10 cellular contexts compared by ENCODE assay signal in the genomic region with DNA sequence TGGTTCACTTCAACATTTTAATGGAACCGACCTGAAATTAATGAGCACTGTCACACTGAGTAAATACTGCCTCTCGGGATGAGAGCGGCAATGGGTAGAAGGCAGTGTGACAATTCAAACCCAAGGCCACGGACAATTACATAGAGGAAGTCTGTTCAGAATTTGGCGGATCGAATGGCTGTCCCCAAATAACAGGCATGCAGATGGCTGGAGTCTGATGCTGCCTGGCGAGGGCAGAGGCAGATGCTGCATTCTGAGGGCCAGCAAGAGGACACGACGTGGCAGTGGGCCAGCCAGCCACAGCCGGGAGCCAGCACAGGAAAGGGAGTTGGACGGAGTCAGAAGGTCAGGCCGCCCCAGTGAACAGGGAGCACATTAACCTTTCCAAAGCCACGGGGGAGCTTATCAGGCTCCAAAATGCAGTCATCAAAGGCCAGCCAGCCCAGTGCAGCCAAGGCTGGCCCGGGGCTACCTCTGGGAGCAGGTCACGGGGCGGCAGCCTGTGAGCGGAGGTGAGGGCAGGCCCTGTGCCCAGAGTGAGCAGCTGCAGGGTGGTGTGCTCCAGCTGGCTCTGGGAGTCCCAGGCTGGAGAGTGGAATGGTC.
DNase-seq lines count a peak whose midpoint lies in the region; ATAC-seq and TF ChIP-seq lines count a peak whose summit lies in the region.
"Had no signal": no experiment of that assay in that cellular context is flagged by ENCODE, and none has a peak within 500 bp of the region (broad histone marks: within the 10 kb centered on the region; RNA-seq: fewer than 3 reads in every experiment).

No MANE protein-coding gene starts in this region.

- H3K9ac ChIP-seq in BLaER1 (no peak overlapping the region), SU-DHL-6 (ENCODE audit: low read length) (peak overlapping the region; percentile 54)

- H3F3A ChIP-seq in SU-DHL-6 (ENCODE audit: insufficient read depth), result peaks cover 39% of the 10 kb centered on the region

- no peak overlapping the region for H2AFZ ChIP-seq in SU-DHL-6 (ENCODE audit: low read depth, low read length, severe bottlenecking)

- peaks cover 25% of the 10 kb centered on the region for H3K9me3 ChIP-seq in BLaER1
- H3K9me3 ChIP-seq in SU-DHL-6 (ENCODE audit: insufficient read depth, low read length), result peaks cover 8% of the 10 kb centered on the region; the same call in 1 of the 2 replicates
- H3K9me3 ChIP-seq in right atrium auricular region, result no peaks in the 10 kb centered on the region
- H3K9me3 ChIP-seq: esophagus squamous epithelium had no signal

- no peaks in the 10 kb centered on the region for H3K9me2 ChIP-seq in SU-DHL-6 (replicated peaks; ENCODE audit: insufficient read depth, low read length)

- peak overlapping the region; percentile 22; the same call in 1 of the 2 replicates for H3K27ac ChIP-seq in BLaER1
- H3K27ac ChIP-seq in SU-DHL-6 (ENCODE audit: low read depth, low read length), result peak overlapping the region; percentile 100
- H3K27ac ChIP-seq in right atrium auricular region, result peak overlapping the region; percentile 76

- intact Hi-C loops in posterior cingulate gyrus (cut with DNase I), result no loop called here

- no peak overlapping the region for H3K4me3 ChIP-seq in BLaER1
- peak overlapping the region; percentile 17 for H3K4me3 ChIP-seq in SU-DHL-6 (ENCODE audit: insufficient read depth, low read length, poor library complexity, severe bottlenecking)
- no peak overlapping the region for H3K4me3 ChIP-seq in right atrium auricular region

- peaks cover 8% of the 10 kb centered on the region for H3K36me3 ChIP-seq in BLaER1
- no peaks in the 10 kb centered on the region for H3K36me3 ChIP-seq in SU-DHL-6 (ENCODE audit: low read length)
- no peaks in the 10 kb centered on the region for H3K36me3 ChIP-seq in right atrium auricular region
- H3K36me3 ChIP-seq: esophagus squamous epithelium had no signal

- H3K4me1 ChIP-seq in BLaER1, result peaks cover 45% of the 10 kb centered on the region
- peaks cover 0 to 35% of the 10 kb centered on the region in 2 donors for H3K4me1 ChIP-seq in right atrium auricular region

- peak; percentile 83 for DNase-seq in right atrium auricular region (ENCODE audit: low spot score)
- DNase-seq in posterior cingulate gyrus, result peak in 9 of 10 donors; percentile 33 to 92 (median 53)
- DNase-seq in NCI-H526 treated with DMSO at 0.1 percent for 48 hours (lab: John Stamatoyannopoulos, UW), result no peak
- DNase-seq in NCI-H526 (lab: John Stamatoyannopoulos, UW), result no peak
- no peak for DNase-seq in MV-4-11 (lab: John Stamatoyannopoulos, UW)
- DNase-seq: esophagus squamous epithelium, NCI-H187 had no signal

- no peak overlapping the region for H3K4me2 ChIP-seq in BLaER1
- H3K4me2 ChIP-seq in SU-DHL-6 (ENCODE audit: low read depth, low read length, poor library complexity, severe bottlenecking), result peak overlapping the region; percentile 99

- H3K27me3 ChIP-seq in BLaER1, result no peaks in the 10 kb centered on the region
- H3K27me3 ChIP-seq in SU-DHL-6 (ENCODE audit: low read length), result no peaks in the 10 kb centered on the region
- H3K27me3 ChIP-seq in right atrium auricular region, result no peaks in the 10 kb centered on the region
- H3K27me3 ChIP-seq: esophagus squamous epithelium had no signal

- TF ChIP-seq CTCF in SU-DHL-6 (IDR thresholded peaks at IDR 0.05; ENCODE audit: insufficient read depth, low read length, poor library complexity, severe bottlenecking) (no peak), right atrium auricular region (IDR thresholded peaks at IDR 0.05) (no peak)

- ATAC-seq in GM21786 (IDR thresholded peaks at IDR 0.05; ENCODE audit: unreplicated experiment), result no peak

- H4K20me1 ChIP-seq in BLaER1, result 0 out of 2 replicates have a peak, but pooled peaks cover 7% of the 10 kb centered on the region
- no peaks in the 10 kb centered on the region for H4K20me1 ChIP-seq in SU-DHL-6 (ENCODE audit: low read depth, low read length)

- H3K79me2 ChIP-seq in SU-DHL-6 (ENCODE audit: insufficient read depth, low read length), result no peaks in the 10 kb centered on the region

Comparison
In these comparisons a context has a peak if more than half of its experiments do, and no peak if none do; other contexts are left out.
1. H3K27ac ChIP-seq: peak in every context shown above with its lines; median percentile 100 in SU-DHL-6; 76 in right atrium auricular region; 22 in BLaER1.
2. DNase-seq: peak in right atrium auricular region (single experiment) and posterior cingulate gyrus (9 of 10); none in NCI-H526 treated with DMSO at 0.1 percent for 48 hours (single experiment), NCI-H526 (0 of 2) and MV-4-11 (single experiment).